ENCODE assay signal across 1 cellular context in the genomic region with DNA sequence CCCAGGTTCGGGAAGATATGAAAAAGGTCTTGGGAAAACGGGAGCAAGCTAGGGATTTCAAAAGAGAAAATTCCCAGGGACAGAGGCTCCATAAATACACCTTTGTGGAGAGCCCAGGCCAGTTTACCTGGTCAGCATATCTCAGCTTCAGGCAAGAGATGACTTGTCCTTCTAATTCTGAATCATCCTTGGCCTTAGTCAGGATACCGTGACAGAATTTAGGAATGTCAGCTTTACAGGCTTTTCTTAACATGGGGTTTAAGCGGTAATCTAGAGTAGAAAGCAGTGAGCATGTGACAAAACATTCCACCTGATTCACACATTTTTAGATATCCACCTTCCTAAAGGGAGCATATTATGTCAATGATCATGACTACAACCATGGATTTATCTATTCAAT.
TF ChIP-seq lines count a peak whose summit lies in the region.

No MANE protein-coding gene starts in this region.

TF ChIP-seq in GM23338, 12 proteins besides CTCF, POLR2A, EP300 and RAD21 (continued from another document):
- TF ChIP-seq, protein P1, sequence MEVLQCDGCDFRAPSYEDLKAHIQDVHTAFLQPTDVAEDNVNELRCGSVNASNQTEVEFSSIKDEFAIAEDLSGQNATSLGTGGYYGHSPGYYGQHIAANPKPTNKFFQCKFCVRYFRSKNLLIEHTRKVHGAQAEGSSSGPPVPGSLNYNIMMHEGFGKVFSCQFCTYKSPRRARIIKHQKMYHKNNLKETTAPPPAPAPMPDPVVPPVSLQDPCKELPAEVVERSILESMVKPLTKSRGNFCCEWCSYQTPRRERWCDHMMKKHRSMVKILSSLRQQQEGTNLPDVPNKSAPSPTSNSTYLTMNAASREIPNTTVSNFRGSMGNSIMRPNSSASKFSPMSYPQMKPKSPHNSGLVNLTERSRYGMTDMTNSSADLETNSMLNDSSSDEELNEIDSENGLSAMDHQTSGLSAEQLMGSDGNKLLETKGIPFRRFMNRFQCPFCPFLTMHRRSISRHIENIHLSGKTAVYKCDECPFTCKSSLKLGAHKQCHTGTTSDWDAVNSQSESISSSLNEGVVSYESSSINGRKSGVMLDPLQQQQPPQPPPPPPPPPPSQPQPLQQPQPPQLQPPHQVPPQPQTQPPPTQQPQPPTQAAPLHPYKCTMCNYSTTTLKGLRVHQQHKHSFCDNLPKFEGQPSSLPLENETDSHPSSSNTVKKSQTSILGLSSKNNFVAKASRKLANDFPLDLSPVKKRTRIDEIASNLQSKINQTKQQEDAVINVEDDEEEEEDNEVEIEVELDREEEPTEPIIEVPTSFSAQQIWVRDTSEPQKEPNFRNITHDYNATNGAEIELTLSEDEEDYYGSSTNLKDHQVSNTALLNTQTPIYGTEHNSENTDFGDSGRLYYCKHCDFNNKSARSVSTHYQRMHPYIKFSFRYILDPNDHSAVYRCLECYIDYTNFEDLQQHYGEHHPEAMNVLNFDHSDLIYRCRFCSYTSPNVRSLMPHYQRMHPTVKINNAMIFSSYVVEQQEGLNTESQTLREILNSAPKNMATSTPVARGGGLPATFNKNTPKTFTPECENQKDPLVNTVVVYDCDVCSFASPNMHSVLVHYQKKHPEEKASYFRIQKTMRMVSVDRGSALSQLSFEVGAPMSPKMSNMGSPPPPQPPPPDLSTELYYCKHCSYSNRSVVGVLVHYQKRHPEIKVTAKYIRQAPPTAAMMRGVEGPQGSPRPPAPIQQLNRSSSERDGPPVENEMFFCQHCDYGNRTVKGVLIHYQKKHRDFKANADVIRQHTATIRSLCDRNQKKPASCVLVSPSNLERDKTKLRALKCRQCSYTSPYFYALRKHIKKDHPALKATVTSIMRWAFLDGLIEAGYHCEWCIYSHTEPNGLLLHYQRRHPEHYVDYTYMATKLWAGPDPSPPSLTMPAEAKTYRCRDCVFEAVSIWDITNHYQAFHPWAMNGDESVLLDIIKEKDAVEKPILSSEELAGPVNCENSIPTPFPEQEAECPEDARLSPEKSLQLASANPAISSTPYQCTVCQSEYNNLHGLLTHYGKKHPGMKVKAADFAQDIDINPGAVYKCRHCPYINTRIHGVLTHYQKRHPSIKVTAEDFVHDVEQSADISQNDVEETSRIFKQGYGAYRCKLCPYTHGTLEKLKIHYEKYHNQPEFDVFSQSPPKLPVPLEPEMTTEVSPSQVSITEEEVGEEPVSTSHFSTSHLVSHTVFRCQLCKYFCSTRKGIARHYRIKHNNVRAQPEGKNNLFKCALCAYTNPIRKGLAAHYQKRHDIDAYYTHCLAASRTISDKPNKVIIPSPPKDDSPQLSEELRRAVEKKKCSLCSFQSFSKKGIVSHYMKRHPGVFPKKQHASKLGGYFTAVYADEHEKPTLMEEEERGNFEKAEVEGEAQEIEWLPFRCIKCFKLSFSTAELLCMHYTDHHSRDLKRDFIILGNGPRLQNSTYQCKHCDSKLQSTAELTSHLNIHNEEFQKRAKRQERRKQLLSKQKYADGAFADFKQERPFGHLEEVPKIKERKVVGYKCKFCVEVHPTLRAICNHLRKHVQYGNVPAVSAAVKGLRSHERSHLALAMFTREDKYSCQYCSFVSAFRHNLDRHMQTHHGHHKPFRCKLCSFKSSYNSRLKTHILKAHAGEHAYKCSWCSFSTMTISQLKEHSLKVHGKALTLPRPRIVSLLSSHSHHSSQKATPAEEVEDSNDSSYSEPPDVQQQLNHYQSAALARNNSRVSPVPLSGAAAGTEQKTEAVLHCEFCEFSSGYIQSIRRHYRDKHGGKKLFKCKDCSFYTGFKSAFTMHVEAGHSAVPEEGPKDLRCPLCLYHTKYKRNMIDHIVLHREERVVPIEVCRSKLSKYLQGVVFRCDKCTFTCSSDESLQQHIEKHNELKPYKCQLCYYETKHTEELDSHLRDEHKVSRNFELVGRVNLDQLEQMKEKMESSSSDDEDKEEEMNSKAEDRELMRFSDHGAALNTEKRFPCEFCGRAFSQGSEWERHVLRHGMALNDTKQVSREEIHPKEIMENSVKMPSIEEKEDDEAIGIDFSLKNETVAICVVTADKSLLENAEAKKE (CRISPR knock-in tag; IDR thresholded peaks at IDR 0.05): no peak
- TF ChIP-seq ZNF114 (CRISPR knock-in tag; IDR thresholded peaks at IDR 0.05) (no peak), POLR2AphosphoS5 (IDR thresholded peaks at IDR 0.05; ENCODE audit: low read depth) (no peak), NANOG (IDR thresholded peaks at IDR 0.05; ENCODE audit: borderline replicate concordance) (no peak), REST (IDR thresholded peaks at IDR 0.05; ENCODE audit: unreplicated experiment) (no peak), EZH2 (IDR thresholded peaks at IDR 0.05; ENCODE audit: low read depth, unreplicated experiment) (no peak), CREB1 (CRISPR knock-in tag; IDR thresholded peaks at IDR 0.05; ENCODE audit: low read depth) (no peak), ZNF331 (CRISPR knock-in tag; IDR thresholded peaks at IDR 0.05; ENCODE audit: low read depth) (no peak)
